In the genomic region with DNA sequence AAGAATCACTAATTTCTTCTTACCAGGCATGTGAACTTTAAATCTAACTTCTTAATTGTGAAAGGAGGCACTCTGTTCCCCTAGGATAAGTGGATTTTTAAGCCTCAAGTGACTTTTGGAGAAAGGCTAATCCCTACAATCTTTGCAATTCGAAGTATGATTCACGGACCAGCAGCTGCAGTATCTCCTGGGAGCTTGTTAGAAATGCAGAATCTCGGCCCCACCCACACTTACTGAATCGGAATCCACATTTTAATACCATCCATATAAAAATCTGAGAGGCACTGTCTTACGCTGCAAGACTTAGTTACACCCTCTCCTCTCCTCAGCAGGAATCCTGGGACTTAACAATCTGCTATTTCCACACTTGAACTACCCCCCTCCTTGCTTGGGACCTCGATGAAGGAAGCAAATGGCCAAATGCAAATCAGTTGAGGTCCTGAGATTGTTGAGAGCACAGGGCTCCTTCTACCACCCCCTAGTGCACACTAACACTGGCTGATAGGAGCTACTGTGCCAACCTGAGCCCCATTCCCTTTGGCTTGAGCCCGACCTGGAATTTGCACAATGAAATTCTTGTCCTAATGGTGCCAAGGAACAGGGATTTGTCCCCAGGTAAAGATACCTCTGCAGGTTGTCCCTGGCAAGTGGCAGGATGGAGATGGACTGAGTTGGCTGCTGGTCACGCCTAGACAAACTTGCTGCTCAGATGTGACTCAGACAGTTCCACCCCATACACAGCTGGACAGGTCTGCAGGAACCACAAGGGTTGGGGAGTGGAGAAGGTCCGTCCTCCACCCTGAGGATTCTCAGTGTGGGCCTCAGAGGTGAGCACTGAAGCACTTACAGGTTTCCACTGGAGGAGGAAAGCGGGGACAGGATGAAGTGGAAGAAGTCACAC, we compare ENCODE assay signal across 1 cellular context.
TF ChIP-seq lines count a peak whose summit lies in the region.

No MANE protein-coding gene starts in this region.

TF ChIP-seq in GM12878, 131 proteins besides CTCF, POLR2A, EP300 and RAD21:
- no peak for TF ChIP-seq CBX3 (IDR thresholded peaks at IDR 0.05; ENCODE audit: borderline replicate concordance, low read depth)
- TF ChIP-seq PAX5 (IDR thresholded peaks at IDR 0.05; ENCODE audit: borderline replicate concordance, low read depth, low read length) = 0 out of 2 replicates have a peak, but pooled peaks have one; percentile 11
- no peak for TF ChIP-seq ZNF592 (IDR thresholded peaks at IDR 0.05)
- no peak for TF ChIP-seq ESRRA (IDR thresholded peaks at IDR 0.05; ENCODE audit: low read length)
